8 cellular contexts compared by ENCODE assay signal in genomic region chr12:25957898-25958253, GRCh38.
A peak's percentile ranks its signal among the peaks of the same experiment; 100 is the strongest.
DNase-seq lines count a peak whose midpoint lies in the region; ATAC-seq and TF ChIP-seq lines count a peak whose summit lies in the region.

No MANE protein-coding gene starts in this region.

- H3K9me3 Mint-ChIP-seq in T-helper 2 cell treated with Interferon-gamma antibody and Interleukin-4, amounts not matched to agents 5 μg/mL and 100 μg/mL, for 36 hours, result no peaks in the 10 kb centered on the region
- H3K9me3 Mint-ChIP-seq in memory B cell, result peaks cover 1% of the 10 kb centered on the region

- no peak for DNase-seq in T-helper 2 cell treated with Interferon-gamma antibody and Interleukin-4, amounts not matched to agents 5 μg/mL and 100 μg/mL, for 36 hours (ENCODE audit: low spot score)
- DNase-seq in T-helper 2 cell, result no peak
- peak; percentile 29 for DNase-seq in NCI-H226
- DNase-seq in coronary artery (ENCODE audit: low spot score), result no peak
- no peak for DNase-seq in memory B cell (ENCODE audit: low spot score in 2 of 2)
- peak; percentile 29 to 65 for DNase-seq in tibial artery
- no peak for DNase-seq in MV-4-11 (lab: John Stamatoyannopoulos, UW)
- no peak for DNase-seq in activated CD8-positive, alpha-beta memory T cell treated with anti-CD3 and anti-CD28 coated beads, Interleukin-2, amount 50 U/mL, for 4 hours

- no peak for TF ChIP-seq CTCF in coronary artery (IDR thresholded peaks at IDR 0.05)
- TF ChIP-seq CTCF in tibial artery (IDR thresholded peaks at IDR 0.05), result no peak

- H3K27ac ChIP-seq in coronary artery, result peak overlapping the region; percentile 97 to 98
- peak overlapping the region; percentile 92 to 98 for H3K27ac ChIP-seq in tibial artery

- H3K4me1 ChIP-seq in tibial artery, result peaks cover 0 to 37% (median 17%) of the 10 kb centered on the region in 4 donors

- H3K27me3 ChIP-seq in tibial artery, result no peaks in the 10 kb centered on the region

- peaks cover 0 to 9% (median 0%) of the 10 kb centered on the region in 3 donors for H3K36me3 ChIP-seq in tibial artery

- peak overlapping the region; percentile 43 for H3K4me3 Mint-ChIP-seq in T-helper 2 cell treated with Interferon-gamma antibody and Interleukin-4, amounts not matched to agents 5 μg/mL and 100 μg/mL, for 36 hours
- H3K4me3 Mint-ChIP-seq in memory B cell, result peak overlapping the region; percentile 59

- no peaks in the 10 kb centered on the region for H3K36me3 Mint-ChIP-seq in T-helper 2 cell treated with Interferon-gamma antibody and Interleukin-4, amounts not matched to agents 5 μg/mL and 100 μg/mL, for 36 hours (ENCODE audit: low read depth)
- H3K36me3 Mint-ChIP-seq in memory B cell, result no peaks in the 10 kb centered on the region

- intact Hi-C loops in tibial artery (cut with DNase I; ENCODE audit: low total_unique reads), result loop anchor here (5.0 to 10.0 kb wide), 2 partner anchors 59 to 167 kb away; partner anchors contain the start of gene BHLHE41

- H3K4me3 ChIP-seq in coronary artery, result peak overlapping the region; percentile 82
- peak overlapping the region; percentile 92 to 96 for H3K4me3 ChIP-seq in tibial artery

- peaks cover 66% of the 10 kb centered on the region for H3K27me3 Mint-ChIP-seq in T-helper 2 cell treated with Interferon-gamma antibody and Interleukin-4, amounts not matched to agents 5 μg/mL and 100 μg/mL, for 36 hours (ENCODE audit: low read depth)
- H3K27me3 Mint-ChIP-seq in memory B cell, result peaks cover 8% of the 10 kb centered on the region

- no peak overlapping the region for H3K27ac Mint-ChIP-seq in T-helper 2 cell treated with Interferon-gamma antibody and Interleukin-4, amounts not matched to agents 5 μg/mL and 100 μg/mL, for 36 hours
- H3K27ac Mint-ChIP-seq in memory B cell, result no peak overlapping the region

- H3K9me3 ChIP-seq in tibial artery, result no peaks in the 10 kb centered on the region

- peak; percentile 3 for ATAC-seq in memory B cell (ENCODE audit: low read depth)

- H3K4me1 Mint-ChIP-seq in T-helper 2 cell treated with Interferon-gamma antibody and Interleukin-4, amounts not matched to agents 5 μg/mL and 100 μg/mL, for 36 hours (ENCODE audit: low read depth), result peaks cover 9% of the 10 kb centered on the region
- peaks cover 13% of the 10 kb centered on the region for H3K4me1 Mint-ChIP-seq in memory B cell

Comparison
In these comparisons a context has a peak if more than half of its experiments do, and no peak if none do; other contexts are left out.
1. DNase-seq: peak in NCI-H226 (single experiment) and tibial artery (2 of 2); none in T-helper 2 cell treated with Interferon-gamma antibody and Interleukin-4, amounts not matched to agents 5 μg/mL and 100 μg/mL, for 36 hours (single experiment), T-helper 2 cell (0 of 5), coronary artery (single experiment), memory B cell (0 of 2), MV-4-11 (single experiment) and activated CD8-positive, alpha-beta memory T cell treated with anti-CD3 and anti-CD28 coated beads, Interleukin-2, amount 50 U/mL, for 4 hours (single experiment).